ENCODE assay signal across 8 cellular contexts in the genomic region with DNA sequence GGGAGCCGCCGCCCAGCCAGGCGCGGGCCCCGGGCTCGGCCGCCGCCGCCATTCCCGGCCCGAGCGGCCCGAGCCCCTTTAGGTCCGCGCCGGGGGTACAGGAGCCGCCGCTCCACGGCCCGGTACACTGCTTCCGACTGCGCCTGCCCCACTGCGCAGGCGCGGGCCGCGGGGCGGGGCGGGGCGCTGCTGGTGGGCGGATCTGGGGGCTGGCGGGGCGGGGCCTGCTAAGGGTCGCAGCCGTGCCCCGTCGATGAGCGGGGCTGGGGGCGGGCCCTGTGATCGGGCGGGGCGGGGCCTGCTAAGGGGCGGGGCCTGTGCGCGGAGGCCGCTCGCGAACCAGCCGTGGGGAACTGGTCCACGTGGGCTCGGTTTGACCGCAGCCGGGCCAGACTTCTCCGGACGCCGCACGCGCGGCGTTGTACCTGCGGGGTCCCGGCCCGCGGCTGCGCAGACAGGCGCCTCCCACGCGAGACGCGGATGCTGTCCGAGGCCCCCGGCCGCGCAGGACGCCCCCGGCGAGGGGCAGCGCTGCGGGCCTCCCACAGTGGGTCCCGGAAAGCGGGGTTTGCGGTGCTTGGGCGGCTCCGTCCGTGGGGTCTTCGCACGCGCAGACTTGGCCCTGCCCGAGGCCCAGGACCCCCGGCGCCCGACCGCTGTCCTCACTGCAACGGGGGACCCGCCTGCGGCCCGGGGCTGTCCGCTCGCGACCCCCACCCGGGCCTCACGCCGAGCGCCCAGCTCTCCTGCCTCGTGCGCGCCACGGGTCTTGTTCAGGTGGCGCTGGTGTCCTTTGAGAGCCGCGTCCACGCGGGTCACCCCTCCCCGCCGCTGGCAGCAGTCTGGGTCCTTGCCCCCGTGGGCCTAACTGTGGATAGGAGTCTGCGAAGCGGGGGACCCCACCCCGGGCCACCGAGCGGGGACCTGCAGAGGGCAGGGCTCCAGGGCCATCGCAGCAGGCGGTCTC. TPM values are rescaled to one million over a fixed set of nuclear protein-coding genes. Genes with fewer than 3 reads are reported as not detected.
DNase-seq lines count a peak whose midpoint lies in the region; ATAC-seq and TF ChIP-seq lines count a peak whose summit lies in the region.

A gene with protein sequence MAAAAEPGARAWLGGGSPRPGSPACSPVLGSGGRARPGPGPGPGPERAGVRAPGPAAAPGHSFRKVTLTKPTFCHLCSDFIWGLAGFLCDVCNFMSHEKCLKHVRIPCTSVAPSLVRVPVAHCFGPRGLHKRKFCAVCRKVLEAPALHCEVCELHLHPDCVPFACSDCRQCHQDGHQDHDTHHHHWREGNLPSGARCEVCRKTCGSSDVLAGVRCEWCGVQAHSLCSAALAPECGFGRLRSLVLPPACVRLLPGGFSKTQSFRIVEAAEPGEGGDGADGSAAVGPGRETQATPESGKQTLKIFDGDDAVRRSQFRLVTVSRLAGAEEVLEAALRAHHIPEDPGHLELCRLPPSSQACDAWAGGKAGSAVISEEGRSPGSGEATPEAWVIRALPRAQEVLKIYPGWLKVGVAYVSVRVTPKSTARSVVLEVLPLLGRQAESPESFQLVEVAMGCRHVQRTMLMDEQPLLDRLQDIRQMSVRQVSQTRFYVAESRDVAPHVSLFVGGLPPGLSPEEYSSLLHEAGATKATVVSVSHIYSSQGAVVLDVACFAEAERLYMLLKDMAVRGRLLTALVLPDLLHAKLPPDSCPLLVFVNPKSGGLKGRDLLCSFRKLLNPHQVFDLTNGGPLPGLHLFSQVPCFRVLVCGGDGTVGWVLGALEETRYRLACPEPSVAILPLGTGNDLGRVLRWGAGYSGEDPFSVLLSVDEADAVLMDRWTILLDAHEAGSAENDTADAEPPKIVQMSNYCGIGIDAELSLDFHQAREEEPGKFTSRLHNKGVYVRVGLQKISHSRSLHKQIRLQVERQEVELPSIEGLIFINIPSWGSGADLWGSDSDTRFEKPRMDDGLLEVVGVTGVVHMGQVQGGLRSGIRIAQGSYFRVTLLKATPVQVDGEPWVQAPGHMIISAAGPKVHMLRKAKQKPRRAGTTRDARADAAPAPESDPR (minus strand): TSS at position 139 of the 967 bp plus-strand sequence. CDS start 87 bp downstream, at position 52.

- no peaks in the 10 kb centered on the region for H3K27me3 Mint-ChIP-seq in chondrocyte (ENCODE audit: low read depth)

- H3K9me3 Mint-ChIP-seq in chondrocyte (ENCODE audit: low read depth): no peaks in the 10 kb centered on the region

- peaks cover 7% of the 10 kb centered on the region for H3K4me1 Mint-ChIP-seq in chondrocyte (ENCODE audit: low read depth)

- peak within 1 kb of the TSS; percentile 72 for H3K4me3 ChIP-seq in GM12865 (ENCODE audit: low read depth, low read length)

- DNase-seq in GM12865 (ENCODE audit: low read depth) (peak; percentile 90), NCI-H1930 (lab: John Stamatoyannopoulos, UW) (peak; percentile 42 to 75), chondrocyte (ENCODE audit: low spot score) (no peak), kidney tubule cell (ENCODE audit: low spot score) (peak; percentile 83), DMS79 (lab: John Stamatoyannopoulos, UW) (no peak)
- peak; percentile 77 to 79 for DNase-seq in activated CD4-positive, alpha-beta T cell treated with anti-CD3 and anti-CD28 coated beads for 24 hours (ENCODE audit: low read depth in 2 of 2)
- peak; percentile 77 to 81 for DNase-seq in stimulated activated CD4-positive, alpha-beta T cell treated with anti-CD3 and anti-CD28 coated beads, Interleukin-15, amount 100 ng/mL, for 48 hours (ENCODE audit: low read depth in 2 of 2)

- no peaks in the 10 kb centered on the region for H3K36me3 Mint-ChIP-seq in chondrocyte (ENCODE audit: low read depth)

- peak; percentile 60 for ATAC-seq in HG02610 (IDR thresholded peaks at IDR 0.05; ENCODE audit: unreplicated experiment)

- no peak within 1 kb of the TSS for H3K27ac Mint-ChIP-seq in chondrocyte (ENCODE audit: unreplicated experiment)

- H3K4me3 Mint-ChIP-seq in chondrocyte (ENCODE audit: unreplicated experiment): peak within 1 kb of the TSS; percentile 59

- TF ChIP-seq CTCF in GM12865 (IDR thresholded peaks at IDR 0.05; ENCODE audit: insufficient read depth, low read depth, low read length, missing control alignments): no peak
- no peak for TF ChIP-seq CTCF in chondrocyte (IDR thresholded peaks at IDR 0.05)

RNA-seq across cellular contexts. Expression of the gene that starts here (rescaled TPM):
- 15.4 to 18.6 TPM (median 17.2 TPM) in 3 replicates for total RNA-seq in chondrocyte

Comparison
In these comparisons a context has a peak if more than half of its experiments do, and no peak if none do; other contexts are left out.
1. DNase-seq: peak in GM12865 (single experiment), NCI-H1930 (2 of 2), activated CD4-positive, alpha-beta T cell treated with anti-CD3 and anti-CD28 coated beads for 24 hours (2 of 2), kidney tubule cell (single experiment) and stimulated activated CD4-positive, alpha-beta T cell treated with anti-CD3 and anti-CD28 coated beads, Interleukin-15, amount 100 ng/mL, for 48 hours (2 of 2); none in chondrocyte (single experiment) and DMS79 (single experiment).